ENCODE assay signal across 1 cellular context in the genomic region with DNA sequence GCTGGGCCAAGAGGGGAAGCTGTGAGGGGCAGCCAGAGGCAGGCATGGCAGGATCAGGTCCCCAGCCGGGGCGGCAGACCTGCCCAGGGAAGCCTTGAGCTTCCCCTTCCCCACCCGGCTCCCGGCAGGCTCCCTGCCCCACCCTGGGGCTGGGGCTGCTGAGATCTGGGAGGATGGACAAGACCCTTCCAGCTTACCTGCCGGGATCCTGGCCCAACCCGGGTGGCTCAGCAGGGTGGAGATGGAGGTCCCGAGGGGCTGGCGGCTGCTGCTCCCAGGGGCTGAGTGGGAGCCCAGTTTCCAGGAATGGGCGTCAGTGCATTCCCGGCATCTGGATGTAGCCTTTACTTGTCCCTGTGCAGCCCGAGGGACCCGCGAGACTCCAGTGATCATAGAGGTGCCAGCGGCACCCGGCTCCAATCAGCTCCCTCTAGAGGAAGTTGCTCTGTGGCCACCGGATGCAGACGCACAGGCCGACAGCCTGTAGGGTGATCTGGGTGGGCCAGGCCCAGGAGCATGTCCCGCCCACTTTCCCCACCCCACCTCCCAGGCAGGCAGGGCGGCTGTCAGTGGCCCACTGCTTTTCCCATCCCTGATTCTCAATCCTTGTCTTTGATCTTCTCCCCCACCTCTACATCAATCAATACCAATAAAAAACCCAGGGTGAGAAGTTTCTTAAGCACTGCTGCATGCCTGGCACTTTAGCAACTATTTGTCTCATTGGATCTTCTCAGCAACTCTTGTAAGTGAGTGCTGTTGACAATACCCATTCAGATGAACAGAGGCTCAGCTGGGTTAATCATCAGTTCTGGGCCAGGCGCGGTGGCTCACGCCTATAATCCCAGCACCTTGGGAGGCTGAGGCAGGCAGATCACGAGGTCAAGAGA.
TF ChIP-seq lines count a peak whose summit lies in the region.

Gene BAK1, minus strand, starts transcription at position 449 of the 887 bp plus-strand sequence. CDS start 2,672 bp downstream, outside the sequence.

TF ChIP-seq in K562, 482 proteins besides CTCF, POLR2A, EP300 and RAD21 (continued from another document and continues in another):
- TF ChIP-seq, protein P1, sequence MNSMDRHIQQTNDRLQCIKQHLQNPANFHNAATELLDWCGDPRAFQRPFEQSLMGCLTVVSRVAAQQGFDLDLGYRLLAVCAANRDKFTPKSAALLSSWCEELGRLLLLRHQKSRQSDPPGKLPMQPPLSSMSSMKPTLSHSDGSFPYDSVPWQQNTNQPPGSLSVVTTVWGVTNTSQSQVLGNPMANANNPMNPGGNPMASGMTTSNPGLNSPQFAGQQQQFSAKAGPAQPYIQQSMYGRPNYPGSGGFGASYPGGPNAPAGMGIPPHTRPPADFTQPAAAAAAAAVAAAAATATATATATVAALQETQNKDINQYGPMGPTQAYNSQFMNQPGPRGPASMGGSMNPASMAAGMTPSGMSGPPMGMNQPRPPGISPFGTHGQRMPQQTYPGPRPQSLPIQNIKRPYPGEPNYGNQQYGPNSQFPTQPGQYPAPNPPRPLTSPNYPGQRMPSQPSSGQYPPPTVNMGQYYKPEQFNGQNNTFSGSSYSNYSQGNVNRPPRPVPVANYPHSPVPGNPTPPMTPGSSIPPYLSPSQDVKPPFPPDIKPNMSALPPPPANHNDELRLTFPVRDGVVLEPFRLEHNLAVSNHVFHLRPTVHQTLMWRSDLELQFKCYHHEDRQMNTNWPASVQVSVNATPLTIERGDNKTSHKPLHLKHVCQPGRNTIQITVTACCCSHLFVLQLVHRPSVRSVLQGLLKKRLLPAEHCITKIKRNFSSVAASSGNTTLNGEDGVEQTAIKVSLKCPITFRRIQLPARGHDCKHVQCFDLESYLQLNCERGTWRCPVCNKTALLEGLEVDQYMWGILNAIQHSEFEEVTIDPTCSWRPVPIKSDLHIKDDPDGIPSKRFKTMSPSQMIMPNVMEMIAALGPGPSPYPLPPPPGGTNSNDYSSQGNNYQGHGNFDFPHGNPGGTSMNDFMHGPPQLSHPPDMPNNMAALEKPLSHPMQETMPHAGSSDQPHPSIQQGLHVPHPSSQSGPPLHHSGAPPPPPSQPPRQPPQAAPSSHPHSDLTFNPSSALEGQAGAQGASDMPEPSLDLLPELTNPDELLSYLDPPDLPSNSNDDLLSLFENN (IDR thresholded peaks at IDR 0.05; ENCODE audit: low read depth in 2 of 2, low read length in 2 of 2), result 0 out of 4 replicates have a peak, but pooled peaks of 1 of the 2 experiments have one; percentile 31
- TF ChIP-seq TEAD4 (IDR thresholded peaks at IDR 0.05; ENCODE audit: low read length) (0 out of 2 replicates have a peak, but pooled peaks have one; percentile 16), TEAD4 (CRISPR knock-in tag; IDR thresholded peaks at IDR 0.05; ENCODE audit: borderline replicate concordance) (no peak), CBX3 (IDR thresholded peaks at IDR 0.05; ENCODE audit: borderline replicate concordance in 1 of 2, low read length in 2 of 2) (no peak), TARDBP (IDR thresholded peaks at IDR 0.05) (no peak), MYC (IDR thresholded peaks at IDR 0.05; ENCODE audit: low read depth, low read length) (peak; percentile 62), MYC (CRISPR knock-in tag; IDR thresholded peaks at IDR 0.05; ENCODE audit: borderline replicate concordance, low read depth) (no peak), LEF1 (IDR thresholded peaks at IDR 0.05) (0 out of 2 replicates have a peak, but pooled peaks have one; percentile 35), ARID1B (IDR thresholded peaks at IDR 0.05) (peak; percentile 34), VEZF1 (CRISPR knock-in tag; IDR thresholded peaks at IDR 0.05) (peak; percentile 72), ID3 (CRISPR knock-in tag; IDR thresholded peaks at IDR 0.05) (no peak), ID3 (tag; IDR thresholded peaks at IDR 0.05) (no peak), RFX1 (IDR thresholded peaks at IDR 0.05) (no peak), NRF1 (conservative IDR thresholded peaks at IDR 0.05 in 1 of 2, IDR thresholded peaks at IDR 0.05 in 1 of 2) (peak; percentile 71 to 76), CTBP1 (IDR thresholded peaks at IDR 0.05; ENCODE audit: borderline replicate concordance) (peak; percentile 81; the same call in 1 of the 2 replicates), L3MBTL2 (IDR thresholded peaks at IDR 0.05) (peak; percentile 78), REST (CRISPR knock-in tag; IDR thresholded peaks at IDR 0.05; ENCODE audit: low read depth) (peak; percentile 78; the same call in 1 of the 2 replicates), GABPB1 (CRISPR knock-in tag; IDR thresholded peaks at IDR 0.05) (peak; percentile 95)
- TF ChIP-seq, protein P2, sequence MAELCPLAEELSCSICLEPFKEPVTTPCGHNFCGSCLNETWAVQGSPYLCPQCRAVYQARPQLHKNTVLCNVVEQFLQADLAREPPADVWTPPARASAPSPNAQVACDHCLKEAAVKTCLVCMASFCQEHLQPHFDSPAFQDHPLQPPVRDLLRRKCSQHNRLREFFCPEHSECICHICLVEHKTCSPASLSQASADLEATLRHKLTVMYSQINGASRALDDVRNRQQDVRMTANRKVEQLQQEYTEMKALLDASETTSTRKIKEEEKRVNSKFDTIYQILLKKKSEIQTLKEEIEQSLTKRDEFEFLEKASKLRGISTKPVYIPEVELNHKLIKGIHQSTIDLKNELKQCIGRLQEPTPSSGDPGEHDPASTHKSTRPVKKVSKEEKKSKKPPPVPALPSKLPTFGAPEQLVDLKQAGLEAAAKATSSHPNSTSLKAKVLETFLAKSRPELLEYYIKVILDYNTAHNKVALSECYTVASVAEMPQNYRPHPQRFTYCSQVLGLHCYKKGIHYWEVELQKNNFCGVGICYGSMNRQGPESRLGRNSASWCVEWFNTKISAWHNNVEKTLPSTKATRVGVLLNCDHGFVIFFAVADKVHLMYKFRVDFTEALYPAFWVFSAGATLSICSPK (IDR thresholded peaks at IDR 0.05; ENCODE audit: borderline replicate concordance), result no peak
- TF ChIP-seq, protein P3, sequence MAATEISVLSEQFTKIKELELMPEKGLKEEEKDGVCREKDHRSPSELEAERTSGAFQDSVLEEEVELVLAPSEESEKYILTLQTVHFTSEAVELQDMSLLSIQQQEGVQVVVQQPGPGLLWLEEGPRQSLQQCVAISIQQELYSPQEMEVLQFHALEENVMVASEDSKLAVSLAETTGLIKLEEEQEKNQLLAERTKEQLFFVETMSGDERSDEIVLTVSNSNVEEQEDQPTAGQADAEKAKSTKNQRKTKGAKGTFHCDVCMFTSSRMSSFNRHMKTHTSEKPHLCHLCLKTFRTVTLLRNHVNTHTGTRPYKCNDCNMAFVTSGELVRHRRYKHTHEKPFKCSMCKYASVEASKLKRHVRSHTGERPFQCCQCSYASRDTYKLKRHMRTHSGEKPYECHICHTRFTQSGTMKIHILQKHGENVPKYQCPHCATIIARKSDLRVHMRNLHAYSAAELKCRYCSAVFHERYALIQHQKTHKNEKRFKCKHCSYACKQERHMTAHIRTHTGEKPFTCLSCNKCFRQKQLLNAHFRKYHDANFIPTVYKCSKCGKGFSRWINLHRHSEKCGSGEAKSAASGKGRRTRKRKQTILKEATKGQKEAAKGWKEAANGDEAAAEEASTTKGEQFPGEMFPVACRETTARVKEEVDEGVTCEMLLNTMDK (IDR thresholded peaks at IDR 0.05; ENCODE audit: borderline replicate concordance, insufficient read depth, low read depth, low read length, poor library complexity, severe bottlenecking), result peak; percentile 73
- TF ChIP-seq, protein P4, sequence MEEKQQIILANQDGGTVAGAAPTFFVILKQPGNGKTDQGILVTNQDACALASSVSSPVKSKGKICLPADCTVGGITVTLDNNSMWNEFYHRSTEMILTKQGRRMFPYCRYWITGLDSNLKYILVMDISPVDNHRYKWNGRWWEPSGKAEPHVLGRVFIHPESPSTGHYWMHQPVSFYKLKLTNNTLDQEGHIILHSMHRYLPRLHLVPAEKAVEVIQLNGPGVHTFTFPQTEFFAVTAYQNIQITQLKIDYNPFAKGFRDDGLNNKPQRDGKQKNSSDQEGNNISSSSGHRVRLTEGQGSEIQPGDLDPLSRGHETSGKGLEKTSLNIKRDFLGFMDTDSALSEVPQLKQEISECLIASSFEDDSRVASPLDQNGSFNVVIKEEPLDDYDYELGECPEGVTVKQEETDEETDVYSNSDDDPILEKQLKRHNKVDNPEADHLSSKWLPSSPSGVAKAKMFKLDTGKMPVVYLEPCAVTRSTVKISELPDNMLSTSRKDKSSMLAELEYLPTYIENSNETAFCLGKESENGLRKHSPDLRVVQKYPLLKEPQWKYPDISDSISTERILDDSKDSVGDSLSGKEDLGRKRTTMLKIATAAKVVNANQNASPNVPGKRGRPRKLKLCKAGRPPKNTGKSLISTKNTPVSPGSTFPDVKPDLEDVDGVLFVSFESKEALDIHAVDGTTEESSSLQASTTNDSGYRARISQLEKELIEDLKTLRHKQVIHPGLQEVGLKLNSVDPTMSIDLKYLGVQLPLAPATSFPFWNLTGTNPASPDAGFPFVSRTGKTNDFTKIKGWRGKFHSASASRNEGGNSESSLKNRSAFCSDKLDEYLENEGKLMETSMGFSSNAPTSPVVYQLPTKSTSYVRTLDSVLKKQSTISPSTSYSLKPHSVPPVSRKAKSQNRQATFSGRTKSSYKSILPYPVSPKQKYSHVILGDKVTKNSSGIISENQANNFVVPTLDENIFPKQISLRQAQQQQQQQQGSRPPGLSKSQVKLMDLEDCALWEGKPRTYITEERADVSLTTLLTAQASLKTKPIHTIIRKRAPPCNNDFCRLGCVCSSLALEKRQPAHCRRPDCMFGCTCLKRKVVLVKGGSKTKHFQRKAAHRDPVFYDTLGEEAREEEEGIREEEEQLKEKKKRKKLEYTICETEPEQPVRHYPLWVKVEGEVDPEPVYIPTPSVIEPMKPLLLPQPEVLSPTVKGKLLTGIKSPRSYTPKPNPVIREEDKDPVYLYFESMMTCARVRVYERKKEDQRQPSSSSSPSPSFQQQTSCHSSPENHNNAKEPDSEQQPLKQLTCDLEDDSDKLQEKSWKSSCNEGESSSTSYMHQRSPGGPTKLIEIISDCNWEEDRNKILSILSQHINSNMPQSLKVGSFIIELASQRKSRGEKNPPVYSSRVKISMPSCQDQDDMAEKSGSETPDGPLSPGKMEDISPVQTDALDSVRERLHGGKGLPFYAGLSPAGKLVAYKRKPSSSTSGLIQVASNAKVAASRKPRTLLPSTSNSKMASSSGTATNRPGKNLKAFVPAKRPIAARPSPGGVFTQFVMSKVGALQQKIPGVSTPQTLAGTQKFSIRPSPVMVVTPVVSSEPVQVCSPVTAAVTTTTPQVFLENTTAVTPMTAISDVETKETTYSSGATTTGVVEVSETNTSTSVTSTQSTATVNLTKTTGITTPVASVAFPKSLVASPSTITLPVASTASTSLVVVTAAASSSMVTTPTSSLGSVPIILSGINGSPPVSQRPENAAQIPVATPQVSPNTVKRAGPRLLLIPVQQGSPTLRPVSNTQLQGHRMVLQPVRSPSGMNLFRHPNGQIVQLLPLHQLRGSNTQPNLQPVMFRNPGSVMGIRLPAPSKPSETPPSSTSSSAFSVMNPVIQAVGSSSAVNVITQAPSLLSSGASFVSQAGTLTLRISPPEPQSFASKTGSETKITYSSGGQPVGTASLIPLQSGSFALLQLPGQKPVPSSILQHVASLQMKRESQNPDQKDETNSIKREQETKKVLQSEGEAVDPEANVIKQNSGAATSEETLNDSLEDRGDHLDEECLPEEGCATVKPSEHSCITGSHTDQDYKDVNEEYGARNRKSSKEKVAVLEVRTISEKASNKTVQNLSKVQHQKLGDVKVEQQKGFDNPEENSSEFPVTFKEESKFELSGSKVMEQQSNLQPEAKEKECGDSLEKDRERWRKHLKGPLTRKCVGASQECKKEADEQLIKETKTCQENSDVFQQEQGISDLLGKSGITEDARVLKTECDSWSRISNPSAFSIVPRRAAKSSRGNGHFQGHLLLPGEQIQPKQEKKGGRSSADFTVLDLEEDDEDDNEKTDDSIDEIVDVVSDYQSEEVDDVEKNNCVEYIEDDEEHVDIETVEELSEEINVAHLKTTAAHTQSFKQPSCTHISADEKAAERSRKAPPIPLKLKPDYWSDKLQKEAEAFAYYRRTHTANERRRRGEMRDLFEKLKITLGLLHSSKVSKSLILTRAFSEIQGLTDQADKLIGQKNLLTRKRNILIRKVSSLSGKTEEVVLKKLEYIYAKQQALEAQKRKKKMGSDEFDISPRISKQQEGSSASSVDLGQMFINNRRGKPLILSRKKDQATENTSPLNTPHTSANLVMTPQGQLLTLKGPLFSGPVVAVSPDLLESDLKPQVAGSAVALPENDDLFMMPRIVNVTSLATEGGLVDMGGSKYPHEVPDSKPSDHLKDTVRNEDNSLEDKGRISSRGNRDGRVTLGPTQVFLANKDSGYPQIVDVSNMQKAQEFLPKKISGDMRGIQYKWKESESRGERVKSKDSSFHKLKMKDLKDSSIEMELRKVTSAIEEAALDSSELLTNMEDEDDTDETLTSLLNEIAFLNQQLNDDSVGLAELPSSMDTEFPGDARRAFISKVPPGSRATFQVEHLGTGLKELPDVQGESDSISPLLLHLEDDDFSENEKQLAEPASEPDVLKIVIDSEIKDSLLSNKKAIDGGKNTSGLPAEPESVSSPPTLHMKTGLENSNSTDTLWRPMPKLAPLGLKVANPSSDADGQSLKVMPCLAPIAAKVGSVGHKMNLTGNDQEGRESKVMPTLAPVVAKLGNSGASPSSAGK (IDR thresholded peaks at IDR 0.05), result no peak
